Comparison of ENCODE assay signal across 8 cellular contexts in the genomic region with DNA sequence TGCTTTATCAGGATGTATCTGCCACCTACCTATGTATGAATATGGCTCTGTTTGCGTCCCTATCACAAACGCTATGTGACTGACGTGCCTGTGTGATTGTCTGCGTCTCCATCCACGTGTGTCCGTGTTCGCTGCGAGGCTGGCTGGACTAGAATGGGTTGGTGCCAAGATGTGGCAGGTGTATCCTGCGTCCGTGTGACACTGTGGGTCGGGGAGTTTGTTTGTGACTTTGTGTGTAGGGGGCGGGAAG. TPM values are rescaled to one million over a fixed set of nuclear protein-coding genes. Genes with fewer than 3 reads are reported as not detected.
DNase-seq lines count a peak whose midpoint lies in the region; ATAC-seq lines count a peak whose summit lies in the region.

No MANE protein-coding gene starts in this region.

- H3K27ac Mint-ChIP-seq in activated CD4-positive, alpha-beta T cell treated with anti-CD3 and anti-CD28 coated beads, Interleukin-2, amount 10 ng/mL, durations not matched to agents 24 days and 14 days = no peak overlapping the region
- H3K27ac Mint-ChIP-seq in activated T-helper 17 cell treated with anti-CD3 and anti-CD28 coated beads, Interleukin-2, amount 50 U/mL, for 72 hours = peak overlapping the region; percentile 86

- peak overlapping the region; percentile 97 for H3K27ac ChIP-seq in temporal lobe (ENCODE audit: low read depth, low read length)

- H3K4me3 ChIP-seq in iPS-18c (ENCODE audit: insufficient read depth, low read depth, low read length) = peak overlapping the region; percentile 57

- no peak for ATAC-seq in activated T-helper 17 cell treated with anti-CD3 and anti-CD28 coated beads, Interleukin-2, amount 50 U/mL, for 72 hours (replicated peaks)

- H3K9me3 ChIP-seq in iPS-18c (ENCODE audit: control insufficient read depth, insufficient read depth, low read length) = no peaks in the 10 kb centered on the region

- DNase-seq in activated CD4-positive, alpha-beta T cell treated with anti-CD3 and anti-CD28 coated beads, Interleukin-2, amount 10 ng/mL, durations not matched to agents 24 days and 14 days = no peak
- DNase-seq in activated CD4-positive, alpha-beta T cell treated with anti-CD3 and anti-CD28 coated beads, Interleukin-2, amount 50 U/mL, for 4 hours = no peak
- DNase-seq in AG08395 (ENCODE audit: low spot score) (no peak), NCI-H510A treated with DMSO at 0.1 percent for 48 hours (lab: John Stamatoyannopoulos, UW) (no peak), NCI-H524 (lab: John Stamatoyannopoulos, UW) (no peak)

- H3K4me1 Mint-ChIP-seq in activated CD4-positive, alpha-beta T cell treated with anti-CD3 and anti-CD28 coated beads, Interleukin-2, amount 10 ng/mL, durations not matched to agents 24 days and 14 days = peaks cover 29% of the 10 kb centered on the region
- peaks cover 9% of the 10 kb centered on the region for H3K4me1 Mint-ChIP-seq in activated T-helper 17 cell treated with anti-CD3 and anti-CD28 coated beads, Interleukin-2, amount 50 U/mL, for 72 hours

- intact Hi-C loops in activated CD4-positive, alpha-beta T cell treated with anti-CD3 and anti-CD28 coated beads, Interleukin-2, amount 10 ng/mL, durations not matched to agents 24 days and 14 days (cut with micrococcal nuclease) = loop anchor here (1.0 kb wide), 1 partner anchor 9 kb away; a partner anchor contains a TSS

- H3K27me3 Mint-ChIP-seq in activated CD4-positive, alpha-beta T cell treated with anti-CD3 and anti-CD28 coated beads, Interleukin-2, amount 10 ng/mL, durations not matched to agents 24 days and 14 days = no peaks in the 10 kb centered on the region
- no peaks in the 10 kb centered on the region for H3K27me3 Mint-ChIP-seq in activated T-helper 17 cell treated with anti-CD3 and anti-CD28 coated beads, Interleukin-2, amount 50 U/mL, for 72 hours

- no peaks in the 10 kb centered on the region for H3K9me3 Mint-ChIP-seq in activated CD4-positive, alpha-beta T cell treated with anti-CD3 and anti-CD28 coated beads, Interleukin-2, amount 10 ng/mL, durations not matched to agents 24 days and 14 days
- no peaks in the 10 kb centered on the region for H3K9me3 Mint-ChIP-seq in activated T-helper 17 cell treated with anti-CD3 and anti-CD28 coated beads, Interleukin-2, amount 50 U/mL, for 72 hours

- no peaks in the 10 kb centered on the region for H3K36me3 Mint-ChIP-seq in activated CD4-positive, alpha-beta T cell treated with anti-CD3 and anti-CD28 coated beads, Interleukin-2, amount 10 ng/mL, durations not matched to agents 24 days and 14 days (ENCODE audit: low read depth)
- H3K36me3 Mint-ChIP-seq in activated T-helper 17 cell treated with anti-CD3 and anti-CD28 coated beads, Interleukin-2, amount 50 U/mL, for 72 hours (ENCODE audit: low read depth) = peaks cover 6% of the 10 kb centered on the region

- H3K4me3 Mint-ChIP-seq in activated CD4-positive, alpha-beta T cell treated with anti-CD3 and anti-CD28 coated beads, Interleukin-2, amount 10 ng/mL, durations not matched to agents 24 days and 14 days = peak overlapping the region; percentile 87
- H3K4me3 Mint-ChIP-seq in activated T-helper 17 cell treated with anti-CD3 and anti-CD28 coated beads, Interleukin-2, amount 50 U/mL, for 72 hours = no peak overlapping the region

RNA-seq across cellular contexts. Expression of a gene that starts 6.7 kb away (rescaled TPM):
- total RNA-seq in activated CD4-positive, alpha-beta T cell treated with anti-CD3 and anti-CD28 coated beads, Interleukin-2, amount 10 ng/mL, durations not matched to agents 24 days and 14 days = 17.8 and 18.3 TPM in 2 replicates
- 10 to 100 TPM; 22.5 to 44.4 TPM for total RNA-seq in activated T-helper 17 cell treated with anti-CD3 and anti-CD28 coated beads, Interleukin-2, amount 50 U/mL, for 72 hours
- 18.9 TPM for total RNA-seq in temporal lobe

RNA-seq across cellular contexts. Expression of a gene that starts 9.2 kb away (rescaled TPM):
- total RNA-seq in activated CD4-positive, alpha-beta T cell treated with anti-CD3 and anti-CD28 coated beads, Interleukin-2, amount 10 ng/mL, durations not matched to agents 24 days and 14 days = 302 and 310 TPM in 2 replicates
- 100 to 1,000 TPM; 328 to 586 TPM for total RNA-seq in activated T-helper 17 cell treated with anti-CD3 and anti-CD28 coated beads, Interleukin-2, amount 50 U/mL, for 72 hours
- total RNA-seq in temporal lobe = 27.8 TPM

RNA-seq across cellular contexts. Expression of a gene that starts 19.5 kb away (rescaled TPM):
- total RNA-seq in activated CD4-positive, alpha-beta T cell treated with anti-CD3 and anti-CD28 coated beads, Interleukin-2, amount 10 ng/mL, durations not matched to agents 24 days and 14 days = 277 and 294 TPM in 2 replicates
- 100 to 1,000 TPM; 307 to 415 TPM for total RNA-seq in activated T-helper 17 cell treated with anti-CD3 and anti-CD28 coated beads, Interleukin-2, amount 50 U/mL, for 72 hours
- total RNA-seq in temporal lobe = 235 TPM

RNA-seq across cellular contexts. Expression of a gene that starts 19.8 kb away (rescaled TPM):
- 26.8 and 32.7 TPM in 2 replicates for total RNA-seq in activated CD4-positive, alpha-beta T cell treated with anti-CD3 and anti-CD28 coated beads, Interleukin-2, amount 10 ng/mL, durations not matched to agents 24 days and 14 days
- 10 to 100 TPM; 25.5 to 32.7 TPM for total RNA-seq in activated T-helper 17 cell treated with anti-CD3 and anti-CD28 coated beads, Interleukin-2, amount 50 U/mL, for 72 hours
- total RNA-seq in temporal lobe = 0.25 TPM

RNA-seq across cellular contexts. Expression of a gene that starts 24.3 kb away (rescaled TPM):
- 35.8 and 51.5 TPM in 2 replicates for total RNA-seq in activated CD4-positive, alpha-beta T cell treated with anti-CD3 and anti-CD28 coated beads, Interleukin-2, amount 10 ng/mL, durations not matched to agents 24 days and 14 days
- 10 to 100 TPM; 30.1 to 53.5 TPM for total RNA-seq in activated T-helper 17 cell treated with anti-CD3 and anti-CD28 coated beads, Interleukin-2, amount 50 U/mL, for 72 hours
- 10.1 TPM for total RNA-seq in temporal lobe

Comparison
In these comparisons a context has a peak if more than half of its experiments do, and no peak if none do; other contexts are left out.
1. RNA of a gene that starts 9.2 kb away (total RNA-seq): 328 to 586 TPM in activated T-helper 17 cell treated with anti-CD3 and anti-CD28 coated beads, Interleukin-2, amount 50 U/mL, for 72 hours and 302 to 310 TPM in activated CD4-positive, alpha-beta T cell treated with anti-CD3 and anti-CD28 coated beads, Interleukin-2, amount 10 ng/mL, durations not matched to agents 24 days and 14 days; 27.8 TPM in temporal lobe (single experiment); every median in the first group is over 10 times any median in the second.